Comparison of ENCODE assay signal across 2 cellular contexts in the genomic region with DNA sequence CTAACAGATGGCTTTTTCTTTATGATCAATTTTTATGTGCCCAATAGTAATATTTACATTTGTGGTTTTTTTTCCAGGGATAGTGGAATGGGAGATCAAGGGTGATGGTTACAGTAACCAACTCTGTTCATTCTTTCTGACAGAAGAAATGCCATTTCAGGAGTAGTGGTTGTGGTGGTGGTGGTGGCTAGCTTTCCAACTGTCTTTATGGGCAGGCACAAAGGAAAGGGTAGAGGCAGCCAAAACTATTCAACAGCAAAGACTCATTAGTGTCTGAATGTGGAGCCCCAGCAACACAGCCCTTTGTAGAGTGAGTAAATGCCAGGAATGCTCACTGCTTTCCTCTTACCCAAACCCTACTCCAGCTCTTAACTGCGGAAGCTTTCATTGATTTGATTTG.
TF ChIP-seq lines count a peak whose summit lies in the region.

No MANE protein-coding gene starts in this region.

TF ChIP-seq in IMR-90, 13 proteins besides CTCF, POLR2A, EP300 and RAD21:
- TF ChIP-seq CEBPB (IDR thresholded peaks at IDR 0.05; ENCODE audit: low read depth, low read length) = no peak
- TF ChIP-seq RCOR1 (IDR thresholded peaks at IDR 0.05; ENCODE audit: insufficient replicate concordance, low read length) = no peak
- no peak for TF ChIP-seq MAZ (IDR thresholded peaks at IDR 0.05; ENCODE audit: borderline replicate concordance, low read depth, low read length)
- TF ChIP-seq CHD1 (IDR thresholded peaks at IDR 0.05; ENCODE audit: low read depth, low read length) = no peak

TF ChIP-seq in H1, 55 proteins besides CTCF, POLR2A, EP300 and RAD21:
- TF ChIP-seq CHD2 (IDR thresholded peaks at IDR 0.05; ENCODE audit: low read length) (no peak), CBX8 (IDR thresholded peaks at IDR 0.05; ENCODE audit: borderline replicate concordance, low read depth, low read length) (no peak), RFX5 (IDR thresholded peaks at IDR 0.05; ENCODE audit: borderline replicate concordance, low read depth, low read length) (no peak), NRF1 (IDR thresholded peaks at IDR 0.05; ENCODE audit: low read depth, low read length) (no peak), RXRA (IDR thresholded peaks at IDR 0.05; ENCODE audit: insufficient read depth, low read depth, low read length) (no peak), MAFK (IDR thresholded peaks at IDR 0.05; ENCODE audit: low read depth, low read length) (no peak), JUN (IDR thresholded peaks at IDR 0.05; ENCODE audit: low read depth, low read length) (no peak), GTF2F1 (IDR thresholded peaks at IDR 0.05; ENCODE audit: borderline replicate concordance, low read depth, low read length) (no peak), SP2 (IDR thresholded peaks at IDR 0.05; ENCODE audit: low read length) (no peak), HDAC2 (IDR thresholded peaks at IDR 0.05; ENCODE audit: borderline replicate concordance in 1 of 2, low read depth in 2 of 2, low read length in 2 of 2) (no peak), TEAD4 (IDR thresholded peaks at IDR 0.05; ENCODE audit: low read depth, low read length) (no peak), SP4 (IDR thresholded peaks at IDR 0.05; ENCODE audit: low read length) (no peak)
- TF ChIP-seq, protein P1, sequence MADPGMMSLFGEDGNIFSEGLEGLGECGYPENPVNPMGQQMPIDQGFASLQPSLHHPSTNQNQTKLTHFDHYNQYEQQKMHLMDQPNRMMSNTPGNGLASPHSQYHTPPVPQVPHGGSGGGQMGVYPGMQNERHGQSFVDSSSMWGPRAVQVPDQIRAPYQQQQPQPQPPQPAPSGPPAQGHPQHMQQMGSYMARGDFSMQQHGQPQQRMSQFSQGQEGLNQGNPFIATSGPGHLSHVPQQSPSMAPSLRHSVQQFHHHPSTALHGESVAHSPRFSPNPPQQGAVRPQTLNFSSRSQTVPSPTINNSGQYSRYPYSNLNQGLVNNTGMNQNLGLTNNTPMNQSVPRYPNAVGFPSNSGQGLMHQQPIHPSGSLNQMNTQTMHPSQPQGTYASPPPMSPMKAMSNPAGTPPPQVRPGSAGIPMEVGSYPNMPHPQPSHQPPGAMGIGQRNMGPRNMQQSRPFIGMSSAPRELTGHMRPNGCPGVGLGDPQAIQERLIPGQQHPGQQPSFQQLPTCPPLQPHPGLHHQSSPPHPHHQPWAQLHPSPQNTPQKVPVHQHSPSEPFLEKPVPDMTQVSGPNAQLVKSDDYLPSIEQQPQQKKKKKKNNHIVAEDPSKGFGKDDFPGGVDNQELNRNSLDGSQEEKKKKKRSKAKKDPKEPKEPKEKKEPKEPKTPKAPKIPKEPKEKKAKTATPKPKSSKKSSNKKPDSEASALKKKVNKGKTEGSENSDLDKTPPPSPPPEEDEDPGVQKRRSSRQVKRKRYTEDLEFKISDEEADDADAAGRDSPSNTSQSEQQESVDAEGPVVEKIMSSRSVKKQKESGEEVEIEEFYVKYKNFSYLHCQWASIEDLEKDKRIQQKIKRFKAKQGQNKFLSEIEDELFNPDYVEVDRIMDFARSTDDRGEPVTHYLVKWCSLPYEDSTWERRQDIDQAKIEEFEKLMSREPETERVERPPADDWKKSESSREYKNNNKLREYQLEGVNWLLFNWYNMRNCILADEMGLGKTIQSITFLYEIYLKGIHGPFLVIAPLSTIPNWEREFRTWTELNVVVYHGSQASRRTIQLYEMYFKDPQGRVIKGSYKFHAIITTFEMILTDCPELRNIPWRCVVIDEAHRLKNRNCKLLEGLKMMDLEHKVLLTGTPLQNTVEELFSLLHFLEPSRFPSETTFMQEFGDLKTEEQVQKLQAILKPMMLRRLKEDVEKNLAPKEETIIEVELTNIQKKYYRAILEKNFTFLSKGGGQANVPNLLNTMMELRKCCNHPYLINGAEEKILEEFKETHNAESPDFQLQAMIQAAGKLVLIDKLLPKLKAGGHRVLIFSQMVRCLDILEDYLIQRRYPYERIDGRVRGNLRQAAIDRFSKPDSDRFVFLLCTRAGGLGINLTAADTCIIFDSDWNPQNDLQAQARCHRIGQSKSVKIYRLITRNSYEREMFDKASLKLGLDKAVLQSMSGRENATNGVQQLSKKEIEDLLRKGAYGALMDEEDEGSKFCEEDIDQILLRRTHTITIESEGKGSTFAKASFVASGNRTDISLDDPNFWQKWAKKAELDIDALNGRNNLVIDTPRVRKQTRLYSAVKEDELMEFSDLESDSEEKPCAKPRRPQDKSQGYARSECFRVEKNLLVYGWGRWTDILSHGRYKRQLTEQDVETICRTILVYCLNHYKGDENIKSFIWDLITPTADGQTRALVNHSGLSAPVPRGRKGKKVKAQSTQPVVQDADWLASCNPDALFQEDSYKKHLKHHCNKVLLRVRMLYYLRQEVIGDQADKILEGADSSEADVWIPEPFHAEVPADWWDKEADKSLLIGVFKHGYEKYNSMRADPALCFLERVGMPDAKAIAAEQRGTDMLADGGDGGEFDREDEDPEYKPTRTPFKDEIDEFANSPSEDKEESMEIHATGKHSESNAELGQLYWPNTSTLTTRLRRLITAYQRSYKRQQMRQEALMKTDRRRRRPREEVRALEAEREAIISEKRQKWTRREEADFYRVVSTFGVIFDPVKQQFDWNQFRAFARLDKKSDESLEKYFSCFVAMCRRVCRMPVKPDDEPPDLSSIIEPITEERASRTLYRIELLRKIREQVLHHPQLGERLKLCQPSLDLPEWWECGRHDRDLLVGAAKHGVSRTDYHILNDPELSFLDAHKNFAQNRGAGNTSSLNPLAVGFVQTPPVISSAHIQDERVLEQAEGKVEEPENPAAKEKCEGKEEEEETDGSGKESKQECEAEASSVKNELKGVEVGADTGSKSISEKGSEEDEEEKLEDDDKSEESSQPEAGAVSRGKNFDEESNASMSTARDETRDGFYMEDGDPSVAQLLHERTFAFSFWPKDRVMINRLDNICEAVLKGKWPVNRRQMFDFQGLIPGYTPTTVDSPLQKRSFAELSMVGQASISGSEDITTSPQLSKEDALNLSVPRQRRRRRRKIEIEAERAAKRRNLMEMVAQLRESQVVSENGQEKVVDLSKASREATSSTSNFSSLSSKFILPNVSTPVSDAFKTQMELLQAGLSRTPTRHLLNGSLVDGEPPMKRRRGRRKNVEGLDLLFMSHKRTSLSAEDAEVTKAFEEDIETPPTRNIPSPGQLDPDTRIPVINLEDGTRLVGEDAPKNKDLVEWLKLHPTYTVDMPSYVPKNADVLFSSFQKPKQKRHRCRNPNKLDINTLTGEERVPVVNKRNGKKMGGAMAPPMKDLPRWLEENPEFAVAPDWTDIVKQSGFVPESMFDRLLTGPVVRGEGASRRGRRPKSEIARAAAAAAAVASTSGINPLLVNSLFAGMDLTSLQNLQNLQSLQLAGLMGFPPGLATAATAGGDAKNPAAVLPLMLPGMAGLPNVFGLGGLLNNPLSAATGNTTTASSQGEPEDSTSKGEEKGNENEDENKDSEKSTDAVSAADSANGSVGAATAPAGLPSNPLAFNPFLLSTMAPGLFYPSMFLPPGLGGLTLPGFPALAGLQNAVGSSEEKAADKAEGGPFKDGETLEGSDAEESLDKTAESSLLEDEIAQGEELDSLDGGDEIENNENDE (IDR thresholded peaks at IDR 0.05; ENCODE audit: insufficient replicate concordance, low read length) = no peak
TF ChIP-seq in H1: peak in this region for 0.
